Comparison of ENCODE assay signal across 20 cellular contexts in genomic region chr11:69210660-69211035, GRCh38. TPM values are rescaled to one million over a fixed set of nuclear protein-coding genes. Genes with fewer than 3 reads are reported as not detected.
DNase-seq lines count a peak whose midpoint lies in the region; ATAC-seq, FAIRE-seq and TF ChIP-seq lines count a peak whose summit lies in the region.
"Had no signal": no experiment of that assay in that cellular context is flagged by ENCODE, and none has a peak within 500 bp of the region (broad histone marks: within the 10 kb centered on the region; RNA-seq: fewer than 3 reads in every experiment).

No MANE protein-coding gene starts in this region.

- CTCF ChIA-PET in Panc1 (lab: Charles Lee), result interaction anchor here (1.1 kb wide), 1 partner anchor 64 kb away, joined by 3 read pairs; no protein-coding TSS in a partner anchor

- POLR2A ChIA-PET in Panc1 (lab: Charles Lee), result interaction anchor here (0.6 kb wide), 2 partner anchors 537 to 682 kb away, joined by 3 read pairs; no protein-coding TSS in a partner anchor

- DNase-seq in natural killer cell treated with Interleukin-12 subunit alpha and Interleukin-12 subunit beta and Interleukin-15 and Interleukin-18, amount 100 ng/mL, for 72 hours (ENCODE audit: low spot score), result peak; percentile 39
- DNase-seq in natural killer cell (no peak), Panc1 (ENCODE audit: low read depth, low spot score) (no peak), mesenteric fat pad (ENCODE audit: low spot score) (peak; percentile 86), NCI-H1048 (lab: John Stamatoyannopoulos, UW) (no peak), GM19239 (ENCODE audit: insufficient read length, low spot score) (no peak)
- DNase-seq: DMS53; NCI-H1105 treated with DMSO at 0.1 percent for 48 hours; NCI-H187 treated with DMSO at 0.1 percent for 48 hours; NCI-H345; NCI-H526; NK-92 treated with Interleukin-12 subunit alpha and Interleukin-12 subunit beta, amount 100 ng/mL, for 24 hours; SW 1271 had no signal

- H3K4me1 Mint-ChIP-seq in natural killer cell treated with Interleukin-12 subunit alpha and Interleukin-12 subunit beta and Interleukin-15 and Interleukin-18, amount 100 ng/mL, for 72 hours (ENCODE audit: low read depth in 2 of 2), result no peaks in the 10 kb centered on the region
- no peaks in the 10 kb centered on the region for H3K4me1 Mint-ChIP-seq in natural killer cell

- H3K27me3 ChIP-seq in Panc1 (ENCODE audit: control insufficient read depth, insufficient read depth, low read length), result no peaks in the 10 kb centered on the region
- H3K27me3 ChIP-seq: SJSA1 had no signal

- in situ Hi-C loops in Panc1 (cut with HindIII; ENCODE audit: low pct_unique_long_range_greater_than_20kb, low sequenced_read_pairs), result no loop called here

- H3K9me3 ChIP-seq in Panc1 (ENCODE audit: control insufficient read depth, insufficient read depth, low read depth, low read length), result no peaks in the 10 kb centered on the region
- H3K9me3 ChIP-seq: SJSA1 had no signal

- no peak for ATAC-seq in natural killer cell treated with Interleukin-12 subunit alpha and Interleukin-12 subunit beta and Interleukin-15 and Interleukin-18, amount 100 ng/mL, for 72 hours
- ATAC-seq in natural killer cell, result no peak
- ATAC-seq in Panc1, result peak; percentile 15; the same call in 1 of the 2 replicates
- ATAC-seq in GM18873 (IDR thresholded peaks at IDR 0.05; ENCODE audit: low FRiP score, unreplicated experiment), result no peak
- ATAC-seq in GM21529 (IDR thresholded peaks at IDR 0.05; ENCODE audit: unreplicated experiment), result no peak

- no TSS peak for BruUV-seq in Panc1 (replicated peaks; lab: Mats Ljungman, UMichigan)

- H3K27ac Mint-ChIP-seq in natural killer cell treated with Interleukin-12 subunit alpha and Interleukin-12 subunit beta and Interleukin-15 and Interleukin-18, amount 100 ng/mL, for 72 hours, result no peak overlapping the region
- H3K27ac Mint-ChIP-seq in natural killer cell, result no peak overlapping the region

- FAIRE-seq in GM19239 (lab: Jason Lieb, UNC), result no peak
- FAIRE-seq: H54 had no signal

- no peaks in the 10 kb centered on the region for H3K36me3 Mint-ChIP-seq in natural killer cell treated with Interleukin-12 subunit alpha and Interleukin-12 subunit beta and Interleukin-15 and Interleukin-18, amount 100 ng/mL, for 72 hours
- no peaks in the 10 kb centered on the region for H3K36me3 Mint-ChIP-seq in natural killer cell

- no peak overlapping the region for H3K27ac ChIP-seq in Panc1 (ENCODE audit: low read length)
- H3K27ac ChIP-seq: SJSA1 had no signal

- TF ChIP-seq CTCF in natural killer cell (IDR thresholded peaks at IDR 0.05), result no peak
- TF ChIP-seq CTCF in Panc1 (IDR thresholded peaks at IDR 0.05), result no peak

- intact Hi-C loops in natural killer cell (cut with micrococcal nuclease), result no loop called here
- intact Hi-C loops in Panc1 (cut with micrococcal nuclease; ENCODE audit: unreplicated experiment), result loop anchor here (10.0 kb wide), 1 partner anchor 106 kb away; no protein-coding TSS in a partner anchor

- no peaks in the 10 kb centered on the region; the same call in 1 of the 2 replicates for H3K4me1 ChIP-seq in Panc1 (ENCODE audit: control insufficient read depth, insufficient read depth, low read length)

- H3K27me3 Mint-ChIP-seq in natural killer cell treated with Interleukin-12 subunit alpha and Interleukin-12 subunit beta and Interleukin-15 and Interleukin-18, amount 100 ng/mL, for 72 hours, result peaks cover 15 to 26% of the 10 kb centered on the region in 2 donors
- H3K27me3 Mint-ChIP-seq in natural killer cell (ENCODE audit: low read depth in 2 of 2), result peaks cover 21 to 31% of the 10 kb centered on the region in 2 donors

- H3K4me3 ChIP-seq in Panc1 (ENCODE audit: low read depth in 2 of 2, low read length in 2 of 2), result no peak overlapping the region
- H3K4me3 ChIP-seq: SJSA1 had no signal

- no peak overlapping the region for H3K4me3 Mint-ChIP-seq in natural killer cell treated with Interleukin-12 subunit alpha and Interleukin-12 subunit beta and Interleukin-15 and Interleukin-18, amount 100 ng/mL, for 72 hours
- H3K4me3 Mint-ChIP-seq in natural killer cell, result no peak overlapping the region

- peaks cover 5% of the 10 kb centered on the region for H3K9me3 Mint-ChIP-seq in natural killer cell treated with Interleukin-12 subunit alpha and Interleukin-12 subunit beta and Interleukin-15 and Interleukin-18, amount 100 ng/mL, for 72 hours
- H3K9me3 Mint-ChIP-seq in natural killer cell, result peaks cover 0 to 5% of the 10 kb centered on the region in 2 donors

- H3K36me3 ChIP-seq in Panc1 (ENCODE audit: control insufficient read depth, insufficient read depth, low read length), result no peaks in the 10 kb centered on the region
- H3K36me3 ChIP-seq: SJSA1 had no signal

RNA-seq across cellular contexts. Expression of gene SMIM38, which starts 54.9 kb away (rescaled TPM):
- under 1 TPM in 1 of 2 donors, not detected in 1; 0.89 TPM for total RNA-seq in natural killer cell treated with Interleukin-12 subunit alpha and Interleukin-12 subunit beta and Interleukin-15 and Interleukin-18, amount 100 ng/mL, for 72 hours
- total RNA-seq in natural killer cell, result under 1 TPM; 0.23 to 0.42 (median 0.40) TPM
- 0.46 TPM for total RNA-seq in Panc1 (2021; ENCODE audit: unreplicated experiment)
- polyA plus RNA-seq in Panc1 (2012; ENCODE audit: insufficient read length), result 0.15 TPM
- 0.29 TPM for total RNA-seq in mesenteric fat pad
- total RNA-seq: HT1080, LHCN-M2 had no signal
- polyA plus RNA-seq: IgD-negative memory B cell had no signal

Comparison
In these comparisons a context has a peak if more than half of its experiments do, and no peak if none do; other contexts are left out.
1. DNase-seq: peak in natural killer cell treated with Interleukin-12 subunit alpha and Interleukin-12 subunit beta and Interleukin-15 and Interleukin-18, amount 100 ng/mL, for 72 hours (single experiment) and mesenteric fat pad (single experiment); none in natural killer cell (single experiment), Panc1 (single experiment), NCI-H1048 (single experiment) and GM19239 (single experiment).